Comparison of ENCODE assay signal across 9 cellular contexts in the genomic region with DNA sequence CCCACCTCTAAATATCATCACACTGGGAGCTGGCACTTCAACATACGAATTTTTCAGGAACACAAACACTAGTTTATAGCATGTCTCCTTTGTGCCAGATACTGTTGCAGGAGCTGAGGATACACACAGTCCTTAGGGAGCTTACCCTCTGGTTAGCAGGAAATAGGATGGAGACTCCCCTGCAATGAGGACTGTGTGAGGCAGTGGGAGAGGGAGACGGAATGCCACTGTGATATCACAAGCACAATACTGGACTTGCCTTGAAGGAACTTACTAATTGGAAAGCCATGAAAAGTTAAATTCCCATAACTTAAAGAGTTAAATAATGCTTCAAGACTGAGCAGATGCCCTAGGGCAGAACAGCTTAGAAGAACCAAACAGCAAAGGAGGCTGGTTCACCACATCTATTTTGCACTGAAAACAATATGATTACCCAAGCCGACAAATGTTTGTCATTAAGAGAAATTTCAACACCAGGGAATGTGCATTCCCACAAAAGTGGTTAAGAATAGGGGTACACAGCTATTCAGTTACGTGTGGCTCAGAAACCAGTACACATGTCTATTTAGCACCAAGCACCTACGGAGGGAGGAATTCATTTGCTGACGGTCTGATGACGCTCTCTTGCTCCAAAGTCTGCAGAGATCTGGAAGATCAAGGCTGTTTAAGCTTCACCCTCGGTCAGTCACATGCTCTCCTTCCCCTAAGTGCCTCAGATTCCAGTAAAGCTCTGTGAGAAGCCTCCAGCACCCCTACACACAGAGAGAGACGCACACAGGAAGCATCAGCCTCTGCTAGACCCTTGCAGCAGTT. TPM values are rescaled to one million over a fixed set of nuclear protein-coding genes. Genes with fewer than 3 reads are reported as not detected.
DNase-seq lines count a peak whose midpoint lies in the region; ATAC-seq and TF ChIP-seq lines count a peak whose summit lies in the region.
"Had no signal": no experiment of that assay in that cellular context is flagged by ENCODE, and none has a peak within 500 bp of the region (broad histone marks: within the 10 kb centered on the region; RNA-seq: fewer than 3 reads in every experiment).

No MANE protein-coding gene starts in this region.

- no peaks in the 10 kb centered on the region for H3K9me3 ChIP-seq in testis
- H3K9me3 ChIP-seq: Caco-2 had no signal

- H3K9me3 Mint-ChIP-seq in activated CD4-positive, alpha-beta T cell treated with anti-CD3 and anti-CD28 coated beads, Interleukin-2, amount 10 ng/mL, durations not matched to agents 24 days and 14 days = no peaks in the 10 kb centered on the region

- ATAC-seq in left lobe of liver = peak; percentile 61
- ATAC-seq in GM19463 (IDR thresholded peaks at IDR 0.05; ENCODE audit: unreplicated experiment) = no peak
- no peak for ATAC-seq in HG03439 (IDR thresholded peaks at IDR 0.05; ENCODE audit: unreplicated experiment)

- H3K27me3 Mint-ChIP-seq in activated CD4-positive, alpha-beta T cell treated with anti-CD3 and anti-CD28 coated beads, Interleukin-2, amount 10 ng/mL, durations not matched to agents 24 days and 14 days = no peaks in the 10 kb centered on the region

- TF ChIP-seq CTCF in astrocyte of the spinal cord (IDR thresholded peaks at IDR 0.05; ENCODE audit: low read depth, low read length) (no peak), testis (IDR thresholded peaks at IDR 0.05) (no peak)

- 37 to 50% methylated on average over 9 of the region's 9 CpGs for WGBS in testis, 2 donors

- peak; percentile 79 for DNase-seq in activated CD4-positive, alpha-beta T cell treated with anti-CD3 and anti-CD28 coated beads, Interleukin-2, amount 10 ng/mL, durations not matched to agents 24 days and 14 days
- no peak for DNase-seq in activated CD4-positive, alpha-beta T cell treated with anti-CD3 and anti-CD28 coated beads for 48 hours
- DNase-seq in astrocyte of the spinal cord (ENCODE audit: low read depth, low spot score) (peak; percentile 70), left lobe of liver (ENCODE audit: low spot score) (peak; percentile 75), testis (peak; percentile 69), NCI-H2107 (lab: John Stamatoyannopoulos, UW) (no peak)
- DNase-seq: Caco-2 had no signal

- H3K27me3 ChIP-seq in testis = no peaks in the 10 kb centered on the region

- no peaks in the 10 kb centered on the region for H3K36me3 ChIP-seq in testis (ENCODE audit: low read depth, missing control alignments)

- intact Hi-C loops in activated CD4-positive, alpha-beta T cell treated with anti-CD3 and anti-CD28 coated beads, Interleukin-2, amount 10 ng/mL, durations not matched to agents 24 days and 14 days (cut with micrococcal nuclease) = loop anchor here (1.0 kb wide), 1 partner anchor 8 kb away; no protein-coding TSS in a partner anchor
- intact Hi-C loops in testis (cut with DNase I; ENCODE audit: low total_unique reads) = no loop called here

- no peak for TF ChIP-seq POLR2A in testis (IDR thresholded peaks at IDR 0.05)

- H3K36me3 Mint-ChIP-seq in activated CD4-positive, alpha-beta T cell treated with anti-CD3 and anti-CD28 coated beads, Interleukin-2, amount 10 ng/mL, durations not matched to agents 24 days and 14 days (ENCODE audit: low read depth) = peaks cover 12% of the 10 kb centered on the region

- peak overlapping the region; percentile 68 for H3K4me3 Mint-ChIP-seq in activated CD4-positive, alpha-beta T cell treated with anti-CD3 and anti-CD28 coated beads, Interleukin-2, amount 10 ng/mL, durations not matched to agents 24 days and 14 days

- H3K4me1 Mint-ChIP-seq in activated CD4-positive, alpha-beta T cell treated with anti-CD3 and anti-CD28 coated beads, Interleukin-2, amount 10 ng/mL, durations not matched to agents 24 days and 14 days = peaks cover 69% of the 10 kb centered on the region

- H3K4me3 ChIP-seq in astrocyte of the spinal cord (ENCODE audit: low read depth, low read length) (no peak overlapping the region), testis (no peak overlapping the region)

- H3K4me1 ChIP-seq in testis = peaks cover 43% of the 10 kb centered on the region

- in situ Hi-C loops in astrocyte of the spinal cord (cut with HindIII; ENCODE audit: low sequenced_read_pairs) = no loop called here

- peak overlapping the region; percentile 79 for H3K27ac Mint-ChIP-seq in activated CD4-positive, alpha-beta T cell treated with anti-CD3 and anti-CD28 coated beads, Interleukin-2, amount 10 ng/mL, durations not matched to agents 24 days and 14 days

- peak overlapping the region; percentile 18 to 68 for H3K27ac ChIP-seq in testis

RNA-seq across cellular contexts. Expression of a gene that starts 5.2 kb away (rescaled TPM):
- total RNA-seq in activated CD4-positive, alpha-beta T cell treated with anti-CD3 and anti-CD28 coated beads, Interleukin-2, amount 10 ng/mL, durations not matched to agents 24 days and 14 days = 56.8 and 62.3 TPM in 2 replicates
- 50.4 TPM for total RNA-seq in left lobe of liver
- 10 to 100 TPM; 40.6 to 41.5 TPM for total RNA-seq in testis
- 28.9 TPM for polyA plus RNA-seq in testis (ENCODE audit: insufficient read depth, low read depth, low replicate concordance)

RNA-seq across cellular contexts. Expression of a gene that starts 20.1 kb away (rescaled TPM):
- not detected in 2 replicates for total RNA-seq in activated CD4-positive, alpha-beta T cell treated with anti-CD3 and anti-CD28 coated beads, Interleukin-2, amount 10 ng/mL, durations not matched to agents 24 days and 14 days
- total RNA-seq in left lobe of liver (not detected), testis (1 to 10 TPM; 1.5 to 2.2 TPM)
- 5.0 TPM for polyA plus RNA-seq in testis (ENCODE audit: insufficient read depth, low read depth, low replicate concordance)
- total RNA-seq: Caco-2 had no signal

RNA-seq across cellular contexts. Expression of a gene that starts 59.0 kb away (rescaled TPM):
- total RNA-seq in activated CD4-positive, alpha-beta T cell treated with anti-CD3 and anti-CD28 coated beads, Interleukin-2, amount 10 ng/mL, durations not matched to agents 24 days and 14 days = 1.2 and 1.5 TPM in 2 replicates
- total RNA-seq in left lobe of liver = 0.20 TPM
- 10 to 100 TPM; 24.9 to 34.3 TPM for total RNA-seq in testis
- 43.6 TPM for polyA plus RNA-seq in testis (ENCODE audit: insufficient read depth, low read depth, low replicate concordance)

Comparison
In these comparisons a context has a peak if more than half of its experiments do, and no peak if none do; other contexts are left out.
1. DNase-seq: peak in activated CD4-positive, alpha-beta T cell treated with anti-CD3 and anti-CD28 coated beads, Interleukin-2, amount 10 ng/mL, durations not matched to agents 24 days and 14 days (single experiment), astrocyte of the spinal cord (single experiment), left lobe of liver (single experiment) and testis (single experiment); none in activated CD4-positive, alpha-beta T cell treated with anti-CD3 and anti-CD28 coated beads for 48 hours (single experiment) and NCI-H2107 (single experiment).
2. RNA of a gene that starts 59.0 kb away (total RNA-seq): 24.9 to 34.3 TPM in testis; 1.2 to 1.5 TPM in activated CD4-positive, alpha-beta T cell treated with anti-CD3 and anti-CD28 coated beads, Interleukin-2, amount 10 ng/mL, durations not matched to agents 24 days and 14 days and 0.20 TPM in left lobe of liver (single experiment); every median in the first group is over 10 times any median in the second.